Comparison of ENCODE assay signal across 32 cellular contexts in the genomic region with DNA sequence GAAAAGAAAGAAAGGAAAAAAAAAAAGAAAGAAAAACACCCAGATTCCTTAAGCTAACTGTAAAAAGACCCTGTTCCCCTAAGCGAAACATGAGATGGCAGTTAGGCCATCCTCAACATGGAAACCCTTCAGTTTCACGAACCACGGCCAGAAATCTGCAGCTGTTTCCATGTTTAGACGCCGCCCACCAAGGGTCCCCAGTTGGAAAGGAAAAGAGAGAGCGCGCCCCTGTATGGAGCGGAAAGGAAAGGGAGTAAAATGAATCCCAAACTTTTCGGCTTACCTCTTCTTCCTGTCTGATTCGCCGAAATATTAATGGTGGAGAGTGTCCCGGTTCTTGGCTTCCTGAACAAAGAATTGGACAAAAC. TPM values are rescaled to one million over a fixed set of nuclear protein-coding genes. Genes with fewer than 3 reads are reported as not detected.
A peak's percentile ranks its signal among the peaks of the same experiment; 100 is the strongest.
DNase-seq lines count a peak whose midpoint lies in the region; ATAC-seq and TF ChIP-seq lines count a peak whose summit lies in the region.
"Had no signal": no experiment of that assay in that cellular context is flagged by ENCODE, and none has a peak within 500 bp of the region (broad histone marks: within the 10 kb centered on the region; RNA-seq: fewer than 3 reads in every experiment).

No MANE protein-coding gene starts in this region.

- no peak overlapping the region for H3K18ac ChIP-seq in mesenchymal stem cell (ENCODE audit: low read depth in 1 of 2, low read length in 2 of 2)

- no peak overlapping the region for H2BK12ac ChIP-seq in mesenchymal stem cell (ENCODE audit: low read length in 2 of 2)

- H2BK120ac ChIP-seq in mesenchymal stem cell (ENCODE audit: low read depth, low read length), result no peak overlapping the region

- DNase-seq in brain microvascular endothelial cell (no peak), mesenchymal stem cell (no peak), SIG-M5 (lab: John Stamatoyannopoulos, UW) (no peak), pons (ENCODE audit: low spot score) (no peak)
- DNase-seq: activated CD4-positive, alpha-beta T cell treated with anti-CD3 and anti-CD28 coated beads for 36 hours; activated CD8-positive, alpha-beta T cell treated with anti-CD3 and anti-CD28 coated beads, Interleukin-2, amount 10 ng/mL, durations not matched to agents 7 days and 5 days; activated effector memory CD4-positive, alpha-beta T cell treated with Interleukin-2 at 50 U/mL for 16 hours; activated T-cell treated with anti-CD3 and anti-CD28 coated beads for 4 hours; anterior cingulate cortex; BE2C; CD8-positive, alpha-beta memory T cell; cortex of kidney; DMS 273 treated with DMSO at 0.1 percent for 48 hours; esophagus squamous epithelium; left lung; naive B cell; NCI-H1092; NCI-H1694 treated with DMSO at 0.1 percent for 48 hours; NCI-H69; ovary; retina; spleen; stimulated activated CD4-positive, alpha-beta T cell treated with anti-CD3 and anti-CD28 coated beads, Interleukin-4, amount 100 ng/mL, for 1 hour; substantia nigra; upper lobe of left lung had no signal

- no peak overlapping the region for H3K4me3 ChIP-seq in ACC112 (ENCODE audit: low read depth, low read length)
- no peak overlapping the region for H3K4me3 ChIP-seq in HUES64 (ENCODE audit: low read length)
- no peak overlapping the region for H3K4me3 ChIP-seq in brain microvascular endothelial cell (ENCODE audit: low read depth, low read length)
- H3K4me3 ChIP-seq in mesenchymal stem cell (ENCODE audit: insufficient read depth in 1 of 2, low read depth in 1 of 2, low read length in 2 of 2), result no peak overlapping the region
- H3K4me3 ChIP-seq: esophagus squamous epithelium, gastroesophageal sphincter, hepatocyte, left lung, ovary, spleen, upper lobe of left lung had no signal

- in situ Hi-C loops in brain microvascular endothelial cell (cut with HindIII; ENCODE audit: low pct_ligation_motif_present, low sequenced_read_pairs), result no loop called here

- H3K4me2 ChIP-seq in mesenchymal stem cell (ENCODE audit: low read length, poor library complexity, severe bottlenecking), result no peak overlapping the region
- H3K4me2 ChIP-seq: hepatocyte had no signal

- no peak for TF ChIP-seq CTCF in brain microvascular endothelial cell (IDR thresholded peaks at IDR 0.05; ENCODE audit: low read depth, low read length, missing control alignments)

- ATAC-seq in HG02973 (IDR thresholded peaks at IDR 0.05; ENCODE audit: unreplicated experiment) (no peak), HG03432 (IDR thresholded peaks at IDR 0.05; ENCODE audit: unreplicated experiment) (no peak)
- ATAC-seq: activated CD4-positive, alpha-beta T cell treated with anti-CD3 and anti-CD28 coated beads for 36 hours; activated CD8-positive, alpha-beta T cell treated with anti-CD3 and anti-CD28 coated beads, Interleukin-2, amount 10 ng/mL, durations not matched to agents 7 days and 5 days; gastroesophageal sphincter; left lung; stimulated activated effector memory CD8-positive, alpha-beta T cell treated with anti-CD3 and anti-CD28 coated beads, Interleukin-12 subunit alpha, Interleukin-12 subunit beta, amount 100 ng/mL, for 72 hours had no signal

- H2AFZ ChIP-seq in ACC112 (ENCODE audit: low read length, unreplicated experiment), result no peak overlapping the region
- H2AFZ ChIP-seq in mesenchymal stem cell (ENCODE audit: low read depth, low read length), result no peak overlapping the region
- H2AFZ ChIP-seq: hepatocyte had no signal

- no peaks in the 10 kb centered on the region for H3K27me3 ChIP-seq in ACC112 (ENCODE audit: insufficient read depth, low read length)
- H3K27me3 ChIP-seq in HUES64 (ENCODE audit: insufficient read depth, low read length), result no peaks in the 10 kb centered on the region
- no peaks in the 10 kb centered on the region for H3K27me3 ChIP-seq in brain microvascular endothelial cell (replicated peaks)
- no peaks in the 10 kb centered on the region for H3K27me3 ChIP-seq in mesenchymal stem cell (ENCODE audit: control insufficient read depth in 1 of 2, insufficient read depth in 1 of 2, low read length in 2 of 2)
- H3K27me3 ChIP-seq: BE2C, esophagus squamous epithelium, gastroesophageal sphincter, hepatocyte, left lung, ovary, spleen, upper lobe of left lung had no signal

- peak overlapping the region; percentile 84 for H3K27ac ChIP-seq in ACC112 (ENCODE audit: low read depth, low read length)
- H3K27ac ChIP-seq in HUES64 (ENCODE audit: low read depth, low read length), result peak overlapping the region; percentile 63; the same call in 1 of the 2 replicates
- peak overlapping the region; percentile 72 for H3K27ac ChIP-seq in brain microvascular endothelial cell
- peak overlapping the region; percentile 80 for H3K27ac ChIP-seq in mesenchymal stem cell (ENCODE audit: low read length, poor library complexity, severe bottlenecking)
- H3K27ac ChIP-seq: gastroesophageal sphincter, hepatocyte, left lung, ovary, spleen, upper lobe of left lung had no signal

- no peak overlapping the region for H4K8ac ChIP-seq in mesenchymal stem cell (ENCODE audit: low read length)

- H3K79me1 ChIP-seq in mesenchymal stem cell (replicated peaks; ENCODE audit: low read length, poor library complexity, severe bottlenecking), result no peaks in the 10 kb centered on the region

- H3K36me3 ChIP-seq in ACC112 (ENCODE audit: insufficient read depth, low read length), result no peaks in the 10 kb centered on the region
- no peaks in the 10 kb centered on the region for H3K36me3 ChIP-seq in HUES64 (ENCODE audit: insufficient read depth, low read length)
- H3K36me3 ChIP-seq in brain microvascular endothelial cell (replicated peaks), result no peaks in the 10 kb centered on the region
- no peaks in the 10 kb centered on the region for H3K36me3 ChIP-seq in mesenchymal stem cell (ENCODE audit: control insufficient read depth in 1 of 2, insufficient read depth in 2 of 2, low read depth in 1 of 2, low read length in 2 of 2)
- H3K36me3 ChIP-seq: BE2C, esophagus squamous epithelium, gastroesophageal sphincter, left lung, ovary, spleen, upper lobe of left lung had no signal

- no peak overlapping the region for H2BK15ac ChIP-seq in mesenchymal stem cell (ENCODE audit: low read depth, poor library complexity, severe bottlenecking)

- H3K4me1 ChIP-seq in ACC112 (ENCODE audit: control insufficient read depth, insufficient read depth, low read length, unreplicated experiment) (peaks cover 45% of the 10 kb centered on the region), HUES64 (ENCODE audit: insufficient read depth, low read length) (peaks cover 19% of the 10 kb centered on the region), mesenchymal stem cell (ENCODE audit: control insufficient read depth, insufficient read depth, low read depth, low read length) (peaks cover 18% of the 10 kb centered on the region)
- H3K4me1 ChIP-seq: BE2C, upper lobe of left lung had no signal

- H3K79me2 ChIP-seq in ACC112 (ENCODE audit: control insufficient read depth, insufficient read depth, low read length, unreplicated experiment), result no peaks in the 10 kb centered on the region
- H3K79me2 ChIP-seq: hepatocyte had no signal

- H3K9ac ChIP-seq in HUES64 (ENCODE audit: low read depth, low read length) (peak overlapping the region; percentile 36; the same call in 1 of the 2 replicates), mesenchymal stem cell (ENCODE audit: low read length) (no peak overlapping the region)

- H3K4ac ChIP-seq in mesenchymal stem cell (ENCODE audit: low read depth in 1 of 2, low read length in 2 of 2), result no peak overlapping the region

- WGBS in HUES64, result 91% methylated on average over 12 of the region's 12 CpGs
- WGBS in mesenchymal stem cell, result 96% methylated on average over 12 of the region's 12 CpGs

- H3K23ac ChIP-seq in mesenchymal stem cell (ENCODE audit: low read length in 2 of 2), result no peak overlapping the region

- peak overlapping the region; percentile 51 for H2BK5ac ChIP-seq in mesenchymal stem cell (ENCODE audit: low read depth, low read length, poor library complexity, severe bottlenecking)

- H3K14ac ChIP-seq in mesenchymal stem cell (ENCODE audit: low read length in 2 of 2), result no peak overlapping the region

- no peak overlapping the region for H4K91ac ChIP-seq in mesenchymal stem cell (ENCODE audit: low read length)

- H2AK5ac ChIP-seq in mesenchymal stem cell (ENCODE audit: low read length, severe bottlenecking), result peak overlapping the region; percentile 97

- peaks cover 10% of the 10 kb centered on the region; the same call in 1 of the 2 replicates for H3K9me3 ChIP-seq in HUES64 (ENCODE audit: insufficient read depth, low read depth, low read length)
- no peaks in the 10 kb centered on the region for H3K9me3 ChIP-seq in mesenchymal stem cell (ENCODE audit: control insufficient read depth, low read length)
- H3K9me3 ChIP-seq: BE2C, gastroesophageal sphincter, ovary, upper lobe of left lung had no signal

RNA-seq across cellular contexts. Expression of gene MGARP, which starts 38.3 kb away (rescaled TPM):
- polyA plus RNA-seq in HUES64 (2013, experiment 1 of 2), result 1.2 TPM
- polyA plus RNA-seq in HUES64 (2013, experiment 2 of 2), result 3.4 TPM
- 2.7 TPM for polyA plus RNA-seq in mesenchymal stem cell (2013, experiment 1 of 2)
- polyA plus RNA-seq in mesenchymal stem cell (2013, experiment 2 of 2), result 3.1 TPM

RNA-seq across cellular contexts. Expression of gene NAA15, which starts 59.5 kb away (rescaled TPM):
- 80.9 TPM for polyA plus RNA-seq in HUES64 (2013, experiment 1 of 2)
- 76.1 TPM for polyA plus RNA-seq in HUES64 (2013, experiment 2 of 2)
- polyA plus RNA-seq in mesenchymal stem cell (2013, experiment 1 of 2), result 16.2 TPM
- polyA plus RNA-seq in mesenchymal stem cell (2013, experiment 2 of 2), result 16.5 TPM
